Comparison of ENCODE assay signal across 12 cellular contexts in the genomic region with DNA sequence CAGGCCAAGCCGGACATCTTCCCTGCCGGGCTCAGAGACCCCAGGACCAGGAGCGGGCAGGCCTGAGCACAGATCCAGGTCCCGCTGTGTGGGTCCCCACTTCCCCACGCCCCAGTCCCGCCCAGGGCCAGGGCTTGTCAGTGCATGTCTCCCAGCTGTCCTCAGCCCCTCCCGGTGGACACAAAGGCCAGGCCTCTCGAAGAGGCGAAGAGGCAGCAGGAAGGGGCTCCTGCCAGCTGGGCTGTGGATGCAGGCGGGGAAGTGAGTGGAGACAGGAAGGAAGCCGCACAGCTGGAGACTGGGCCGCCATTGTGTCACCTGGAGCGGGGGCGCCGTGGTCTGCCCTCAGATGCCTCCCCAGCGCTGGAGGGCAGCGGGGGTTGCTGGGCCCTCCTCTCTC. TPM values are rescaled to one million over a fixed set of nuclear protein-coding genes. Genes with fewer than 3 reads are reported as not detected.
DNase-seq lines count a peak whose midpoint lies in the region; TF ChIP-seq lines count a peak whose summit lies in the region.
"Had no signal": no experiment of that assay in that cellular context is flagged by ENCODE, and none has a peak within 500 bp of the region (broad histone marks: within the 10 kb centered on the region; RNA-seq: fewer than 3 reads in every experiment).

No MANE protein-coding gene starts in this region.

- no peaks in the 10 kb centered on the region for H3K9me3 ChIP-seq in sigmoid colon

- TF ChIP-seq POLR2A in sigmoid colon (IDR thresholded peaks at IDR 0.05), result no peak

- H3K4me1 ChIP-seq in sigmoid colon, result peaks cover 0 to 12% (median 8%) of the 10 kb centered on the region in 4 donors

- 35 to 43% methylated on average over 17 of the region's 17 CpGs for WGBS in sigmoid colon, 2 donors

- H3K27me3 Mint-ChIP-seq in endothelial cell (ENCODE audit: unreplicated experiment) (peaks cover 9% of the 10 kb centered on the region), HFFc6 (ENCODE audit: insufficient read depth) (peaks cover 6% of the 10 kb centered on the region)

- H3K27ac Mint-ChIP-seq in endothelial cell (ENCODE audit: unreplicated experiment), result peak overlapping the region; percentile 19
- no peak overlapping the region for H3K27ac Mint-ChIP-seq in HFFc6
- H3K27ac Mint-ChIP-seq: activated naive CD8-positive, alpha-beta T cell treated with anti-CD3 and anti-CD28 coated beads for 36 hours had no signal

- no peak overlapping the region for H3K4me3 ChIP-seq in sigmoid colon

- no peak for TF ChIP-seq EP300 in sigmoid colon (IDR thresholded peaks at IDR 0.05)

- H3K27me3 ChIP-seq in sigmoid colon, result peaks cover 0 to 30% (median 7%) of the 10 kb centered on the region in 3 donors

- intact Hi-C loops in sigmoid colon (cut with DNase I), result no loop called here

- no peaks in the 10 kb centered on the region for H3K36me3 ChIP-seq in sigmoid colon

- H3K27ac ChIP-seq in sigmoid colon, result peak overlapping the region in 2 of 4 donors; percentile 25 to 40
- H3K27ac ChIP-seq: parathyroid adenoma had no signal

- no peak for TF ChIP-seq CTCF in endothelial cell (IDR thresholded peaks at IDR 0.05; ENCODE audit: unreplicated experiment)
- no peak for TF ChIP-seq CTCF in sigmoid colon (IDR thresholded peaks at IDR 0.05)
- no peak for TF ChIP-seq CTCF in HFFc6 (IDR thresholded peaks at IDR 0.05)

- H3K36me3 Mint-ChIP-seq in endothelial cell (ENCODE audit: low read depth, unreplicated experiment) (peaks cover 4% of the 10 kb centered on the region), HFFc6 (ENCODE audit: low read depth) (no peaks in the 10 kb centered on the region)
- H3K36me3 Mint-ChIP-seq: activated naive CD8-positive, alpha-beta T cell treated with anti-CD3 and anti-CD28 coated beads for 36 hours had no signal

- H3K4me1 Mint-ChIP-seq in endothelial cell (ENCODE audit: unreplicated experiment) (peaks cover 21% of the 10 kb centered on the region), HFFc6 (ENCODE audit: low read depth) (peaks cover 9% of the 10 kb centered on the region)

- no peaks in the 10 kb centered on the region for H3K9me3 Mint-ChIP-seq in endothelial cell (ENCODE audit: unreplicated experiment)
- no peaks in the 10 kb centered on the region for H3K9me3 Mint-ChIP-seq in HFFc6
- H3K9me3 Mint-ChIP-seq: activated naive CD8-positive, alpha-beta T cell treated with anti-CD3 and anti-CD28 coated beads for 36 hours had no signal

- DNase-seq in NCI-H2029 (lab: John Stamatoyannopoulos, UW) (peak; percentile 37), NCI-H2029 treated with DMSO at 0.1 percent for 48 hours (lab: John Stamatoyannopoulos, UW) (no peak), NCI-H524 (lab: John Stamatoyannopoulos, UW) (peak; percentile 19 to 62), endothelial cell (ENCODE audit: low spot score) (peak; percentile 71), sigmoid colon (peak; percentile 86), AG08395 (ENCODE audit: low spot score) (no peak), HFFc6 (no peak), RPMI8226 (no peak)
- DNase-seq: activated naive CD8-positive, alpha-beta T cell treated with anti-CD3 and anti-CD28 coated beads for 36 hours; kidney glomerular epithelial cell had no signal

- no peak overlapping the region for H3K4me3 Mint-ChIP-seq in endothelial cell (ENCODE audit: unreplicated experiment)
- no peak overlapping the region for H3K4me3 Mint-ChIP-seq in HFFc6
- H3K4me3 Mint-ChIP-seq: activated naive CD8-positive, alpha-beta T cell treated with anti-CD3 and anti-CD28 coated beads for 36 hours had no signal

RNA-seq across cellular contexts. Expression of gene GRIFIN, which starts 4.8 kb away (rescaled TPM):
- not detected for total RNA-seq in endothelial cell (ENCODE audit: unreplicated experiment)
- not detected for total RNA-seq in sigmoid colon
- not detected for polyA plus RNA-seq in sigmoid colon
- not detected for total RNA-seq in HFFc6 (2021; fragmentation: NEBNext Ultra II Directional; extraction: Animal tissue kit (Norgen Biotek cat#: 25700))
- total RNA-seq: activated naive CD8-positive, alpha-beta T cell treated with anti-CD3 and anti-CD28 coated beads for 36 hours had no signal
- polyA plus RNA-seq: thymus had no signal

RNA-seq across cellular contexts. Expression of gene LFNG, which starts 48.2 kb away (rescaled TPM):
- total RNA-seq in endothelial cell (ENCODE audit: unreplicated experiment), result 83.5 TPM
- 1 to 10 TPM; 1.8 to 5.8 (median 5.3) TPM for total RNA-seq in sigmoid colon
- polyA plus RNA-seq in sigmoid colon, result 10 to 100 TPM in 2 of 3 donors, 1 to 10 TPM in 1; 9.2 to 34.5 (median 14.4) TPM
- total RNA-seq in HFFc6 (2021; fragmentation: NEBNext Ultra II Directional; extraction: Animal tissue kit (Norgen Biotek cat#: 25700)), result 10 to 100 TPM in 2 of 6 experiments, 1 to 10 TPM in 4; 8.6 to 11.7 (median 9.6) TPM

Comparison
In these comparisons a context has a peak if more than half of its experiments do, and no peak if none do; other contexts are left out.
1. DNase-seq: peak in NCI-H2029 (single experiment), NCI-H524 (2 of 2), endothelial cell (single experiment) and sigmoid colon (single experiment); none in NCI-H2029 treated with DMSO at 0.1 percent for 48 hours (single experiment), AG08395 (single experiment), HFFc6 (single experiment) and RPMI8226 (single experiment).